In genomic region chr13:53201454-53202225, GRCh38 we compare ENCODE assay signal across 11 cellular contexts.
DNase-seq lines count a peak whose midpoint lies in the region; ATAC-seq and TF ChIP-seq lines count a peak whose summit lies in the region.
"Had no signal": no experiment of that assay in that cellular context is flagged by ENCODE, and none has a peak within 500 bp of the region (broad histone marks: within the 10 kb centered on the region; RNA-seq: fewer than 3 reads in every experiment).

No MANE protein-coding gene starts in this region.

- H4K20me1 ChIP-seq in OCI-LY7 (ENCODE audit: insufficient read depth, low read length) = no peaks in the 10 kb centered on the region

- H3K36me3 ChIP-seq in BE2C (no peaks in the 10 kb centered on the region), HUES48 (ENCODE audit: control insufficient read depth, insufficient read depth, low read length) (no peaks in the 10 kb centered on the region), endodermal cell (ENCODE audit: control insufficient read depth, insufficient read depth, low read length) (no peaks in the 10 kb centered on the region), mucosa of descending colon (ENCODE audit: low read depth) (no peaks in the 10 kb centered on the region), breast epithelium (no peaks in the 10 kb centered on the region), HAP-1 (replicated peaks) (no peaks in the 10 kb centered on the region), OCI-LY7 (ENCODE audit: insufficient read depth, low read length) (no peaks in the 10 kb centered on the region)

- H2AFZ ChIP-seq in OCI-LY7 (ENCODE audit: low read length) = no peak overlapping the region

- no TSS peak for BruUV-seq in OCI-LY7 (replicated peaks; lab: Mats Ljungman, UMichigan)

- WGBS in endodermal cell (ENCODE audit: insufficient coverage in 1 of 2, insufficient read length in 1 of 2), 2 experiments = 56 to 60% methylated on average over 32 to 74 of the region's 74 CpGs

- no peaks in the 10 kb centered on the region for H3K9me3 Mint-ChIP-seq in endodermal cell

- H3K27ac ChIP-seq in HUES48 (ENCODE audit: low read depth, low read length) (no peak overlapping the region), endodermal cell (ENCODE audit: low read depth, low read length) (no peak overlapping the region), breast epithelium (no peak overlapping the region), OCI-LY7 (ENCODE audit: low read depth, low read length, poor library complexity, severe bottlenecking) (no peak overlapping the region)

- DNase-seq in BE2C (peak; percentile 58), endodermal cell (peak; percentile 87), mucosa of descending colon (peak; percentile 14 to 53 (median 40)), breast epithelium (ENCODE audit: low spot score in 2 of 2) (no peak), SIG-M5 (lab: John Stamatoyannopoulos, UW) (no peak), HAP-1 (ENCODE audit: low spot score in 2 of 2) (no peak), OCI-LY7 (ENCODE audit: low spot score) (no peak)
- DNase-seq: mammary epithelial cell; stimulated activated naive B cell treated with anti-CD40 and anti-IgM and Interleukin-4, amounts not matched to agents 10 μg/mL and 1 μg/mL and 100 μg/mL, for 72 hours had no signal

- CTCF ChIA-PET in OCI-LY7 (lab: Charles Lee; ENCODE audit: unreplicated experiment) = no interaction called here

- no peaks in the 10 kb centered on the region for H3K36me3 Mint-ChIP-seq in endodermal cell (ENCODE audit: low read depth)

- H3K27ac Mint-ChIP-seq in endodermal cell = no peak overlapping the region
- H3K27ac Mint-ChIP-seq: activated naive CD4-positive, alpha-beta T cell treated with anti-CD3 and anti-CD28 coated beads, Interleukin-2, amount 50 U/mL, for 72 hours; stimulated activated naive B cell treated with anti-CD40 and anti-IgM and Interleukin-4, amounts not matched to agents 10 μg/mL and 1 μg/mL and 100 μg/mL, for 72 hours had no signal

- H3K9ac ChIP-seq in HUES48 (ENCODE audit: low read depth, low read length) = no peak overlapping the region
- H3K9ac ChIP-seq in endodermal cell (ENCODE audit: extremely low read depth, low read length, poor library complexity, severe bottlenecking) = no peak overlapping the region

- H3K4me2 ChIP-seq in OCI-LY7 (ENCODE audit: low read length) = no peak overlapping the region

- in situ Hi-C loops in HAP-1 (cut with MboI; ENCODE audit: low sequenced_read_pairs) = no loop called here

- H3K4me1 Mint-ChIP-seq in endodermal cell = peaks cover 5% of the 10 kb centered on the region

- H3K9me3 ChIP-seq in BE2C = no peaks in the 10 kb centered on the region
- H3K9me3 ChIP-seq in HUES48 (ENCODE audit: control insufficient read depth, insufficient read depth, low read length) = no peaks in the 10 kb centered on the region
- H3K9me3 ChIP-seq in endodermal cell (ENCODE audit: control insufficient read depth, low read length) = no peaks in the 10 kb centered on the region
- H3K9me3 ChIP-seq in mucosa of descending colon = no peaks in the 10 kb centered on the region
- no peaks in the 10 kb centered on the region for H3K9me3 ChIP-seq in breast epithelium
- H3K9me3 ChIP-seq in HAP-1 = no peaks in the 10 kb centered on the region
- no peaks in the 10 kb centered on the region for H3K9me3 ChIP-seq in OCI-LY7 (ENCODE audit: low read length)

- H3K4me3 ChIP-seq in BE2C (ENCODE audit: low read depth, low read length) (no peak overlapping the region), HUES48 (ENCODE audit: low read depth, low read length) (peak overlapping the region; percentile 42; the same call in 1 of the 2 replicates), endodermal cell (ENCODE audit: low read length) (no peak overlapping the region), mucosa of descending colon (no peak overlapping the region), breast epithelium (peak overlapping the region in 1 of 3 donors; percentile 49), HAP-1 (no peak overlapping the region), OCI-LY7 (ENCODE audit: low read depth, low read length, poor library complexity, severe bottlenecking) (no peak overlapping the region)

- intact Hi-C loops in mucosa of descending colon (cut with DNase I, micrococcal nuclease) (no loop called here), breast epithelium (cut with DNase I; ENCODE audit: low total_unique reads) (no loop called here), OCI-LY7 (cut with micrococcal nuclease; ENCODE audit: unreplicated experiment) (no loop called here)

- peak; percentile 76 for ATAC-seq in mucosa of descending colon
- ATAC-seq: activated naive CD4-positive, alpha-beta T cell treated with anti-CD3 and anti-CD28 coated beads, Interleukin-2, amount 50 U/mL, for 72 hours had no signal

- TF ChIP-seq CTCF in BE2C (IDR thresholded peaks at IDR 0.05; ENCODE audit: low read depth, low read length) (peak; percentile 38), endodermal cell (conservative IDR thresholded peaks at IDR 0.05) (peak; percentile 74), mucosa of descending colon (IDR thresholded peaks at IDR 0.05) (no peak), breast epithelium (IDR thresholded peaks at IDR 0.05) (peak in 1 of 3 donors; percentile 13), OCI-LY7 (conservative IDR thresholded peaks at IDR 0.05; ENCODE audit: low read length) (no peak)

- no peaks in the 10 kb centered on the region for H3K9me2 ChIP-seq in OCI-LY7 (ENCODE audit: insufficient read depth, low read length)

- no peak for TF ChIP-seq POLR2A in breast epithelium (IDR thresholded peaks at IDR 0.05)

- H3K27me3 ChIP-seq in BE2C = no peaks in the 10 kb centered on the region
- peaks cover 42% of the 10 kb centered on the region for H3K27me3 ChIP-seq in HUES48 (ENCODE audit: control insufficient read depth, insufficient read depth, low read length)
- H3K27me3 ChIP-seq in endodermal cell (ENCODE audit: control insufficient read depth, insufficient read depth, low read length, poor library complexity, severe bottlenecking) = peaks cover 71% of the 10 kb centered on the region
- H3K27me3 ChIP-seq in breast epithelium = peaks cover 10 to 40% of the 10 kb centered on the region in 2 donors
- no peaks in the 10 kb centered on the region for H3K27me3 ChIP-seq in HAP-1 (ENCODE audit: low read depth)

- no peaks in the 10 kb centered on the region for H3K4me1 ChIP-seq in BE2C
- H3K4me1 ChIP-seq in HUES48 (ENCODE audit: control insufficient read depth, insufficient read depth, low read length) = no peaks in the 10 kb centered on the region
- H3K4me1 ChIP-seq in endodermal cell (ENCODE audit: control insufficient read depth, insufficient read depth, low read length) = peaks cover 8% of the 10 kb centered on the region
- H3K4me1 ChIP-seq in mucosa of descending colon (ENCODE audit: low read depth) = no peaks in the 10 kb centered on the region
- no peaks in the 10 kb centered on the region for H3K4me1 ChIP-seq in breast epithelium
- no peaks in the 10 kb centered on the region for H3K4me1 ChIP-seq in HAP-1
- H3K4me1 ChIP-seq in OCI-LY7 (ENCODE audit: insufficient read depth, low read length, poor library complexity, severe bottlenecking) = no peaks in the 10 kb centered on the region

- no peak overlapping the region for H3K4me3 Mint-ChIP-seq in endodermal cell
- H3K4me3 Mint-ChIP-seq: stimulated activated naive B cell treated with anti-CD40 and anti-IgM and Interleukin-4, amounts not matched to agents 10 μg/mL and 1 μg/mL and 100 μg/mL, for 72 hours had no signal

- POLR2A ChIA-PET in OCI-LY7 (lab: Charles Lee) = no interaction called here

- H3K79me2 ChIP-seq in OCI-LY7 (ENCODE audit: insufficient read depth, low read depth, low read length) = no peaks in the 10 kb centered on the region

- H3K27me3 Mint-ChIP-seq in endodermal cell (ENCODE audit: insufficient read depth) = peaks cover 78% of the 10 kb centered on the region

Comparison
In these comparisons a context has a peak if more than half of its experiments do, and no peak if none do; other contexts are left out.
1. DNase-seq: peak in BE2C (single experiment), endodermal cell (single experiment) and mucosa of descending colon (3 of 3); none in breast epithelium (0 of 2), SIG-M5 (single experiment), HAP-1 (0 of 2) and OCI-LY7 (single experiment).
2. CTCF ChIP-seq: peak in BE2C (single experiment) and endodermal cell (single experiment); none in mucosa of descending colon (single experiment) and OCI-LY7 (single experiment).